10 cellular contexts compared by ENCODE assay signal in genomic region chr20:59752704-59753460, GRCh38.
DNase-seq lines count a peak whose midpoint lies in the region; ATAC-seq and TF ChIP-seq lines count a peak whose summit lies in the region.
"Had no signal": no experiment of that assay in that cellular context is flagged by ENCODE, and none has a peak within 500 bp of the region (broad histone marks: within the 10 kb centered on the region; RNA-seq: fewer than 3 reads in every experiment).

No MANE protein-coding gene starts in this region.

- H3K36me3 ChIP-seq in stomach: no peaks in the 10 kb centered on the region

- no peak overlapping the region for H3K27ac ChIP-seq in stomach
- H3K27ac ChIP-seq: A549 had no signal

- WGBS in stomach, 5 donors: 45 to 64% (median 59%) methylated on average over 19 to 20 of the region's 20 CpGs

- H3K9me3 ChIP-seq in stomach: no peaks in the 10 kb centered on the region
- H3K9me3 ChIP-seq: A549 had no signal

- peaks cover 0 to 69% (median 12%) of the 10 kb centered on the region in 3 donors for H3K27me3 ChIP-seq in stomach

- H3K36me3 Mint-ChIP-seq in T-helper 2 cell treated with Interferon-gamma antibody and Interleukin-4, amounts not matched to agents 5 μg/mL and 100 μg/mL, for 36 hours (ENCODE audit: low read depth): no peaks in the 10 kb centered on the region
- H3K36me3 Mint-ChIP-seq in type B pancreatic cell: no peaks in the 10 kb centered on the region

- peak overlapping the region; percentile 15 for H3K4me3 Mint-ChIP-seq in T-helper 2 cell treated with Interferon-gamma antibody and Interleukin-4, amounts not matched to agents 5 μg/mL and 100 μg/mL, for 36 hours
- H3K4me3 Mint-ChIP-seq in type B pancreatic cell: peak overlapping the region; percentile 30

- intact Hi-C loops in stomach (cut with DNase I; ENCODE audit: low total_unique reads): loop anchor here (10.0 kb wide), 1 partner anchor 178 kb away; no protein-coding TSS in a partner anchor

- ATAC-seq in HG02852 (IDR thresholded peaks at IDR 0.05; ENCODE audit: unreplicated experiment): peak; percentile 45

- H3K4me1 ChIP-seq in stomach: peaks cover 0 to 46% (median 18%) of the 10 kb centered on the region in 4 donors
- H3K4me1 ChIP-seq: A549 had no signal

- H3K27me3 Mint-ChIP-seq in T-helper 2 cell treated with Interferon-gamma antibody and Interleukin-4, amounts not matched to agents 5 μg/mL and 100 μg/mL, for 36 hours (ENCODE audit: low read depth): no peaks in the 10 kb centered on the region
- H3K27me3 Mint-ChIP-seq in type B pancreatic cell: peaks cover 58% of the 10 kb centered on the region

- H3K27ac Mint-ChIP-seq in T-helper 2 cell treated with Interferon-gamma antibody and Interleukin-4, amounts not matched to agents 5 μg/mL and 100 μg/mL, for 36 hours: no peak overlapping the region
- no peak overlapping the region for H3K27ac Mint-ChIP-seq in type B pancreatic cell

- TF ChIP-seq CTCF in type B pancreatic cell (conservative IDR thresholded peaks at IDR 0.05): no peak
- TF ChIP-seq CTCF in stomach (IDR thresholded peaks at IDR 0.05): no peak

- TF ChIP-seq POLR2A in stomach (IDR thresholded peaks at IDR 0.05): no peak

- no peak overlapping the region for H3K4me3 ChIP-seq in stomach
- H3K4me3 ChIP-seq: A549 had no signal

- no peak for DNase-seq in T-helper 2 cell treated with Interferon-gamma antibody and Interleukin-4, amounts not matched to agents 5 μg/mL and 100 μg/mL, for 36 hours (ENCODE audit: low spot score)
- DNase-seq in T-helper 2 cell (no peak), RPMI7951 (ENCODE audit: low read depth) (peak; percentile 24), type B pancreatic cell (ENCODE audit: extremely low spot score, unreplicated experiment) (no peak), stomach (no peak)
- DNase-seq in activated CD8-positive, alpha-beta memory T cell treated with anti-CD3 and anti-CD28 coated beads for 24 hours: no peak
- no peak for DNase-seq in stimulated activated naive CD4-positive, alpha-beta T cell treated with Interleukin-2 at 50 U/mL for 16 hours (lab: John Stamatoyannopoulos, UW)
- DNase-seq: activated naive CD4-positive, alpha-beta T cell treated with Interleukin-2 at 50 U/mL for 16 hours had no signal

- no peak for TF ChIP-seq EP300 in stomach (IDR thresholded peaks at IDR 0.05)

- peaks cover 2% of the 10 kb centered on the region for H3K4me1 Mint-ChIP-seq in T-helper 2 cell treated with Interferon-gamma antibody and Interleukin-4, amounts not matched to agents 5 μg/mL and 100 μg/mL, for 36 hours (ENCODE audit: low read depth)
- peaks cover 4% of the 10 kb centered on the region for H3K4me1 Mint-ChIP-seq in type B pancreatic cell (ENCODE audit: unreplicated experiment)

- no peaks in the 10 kb centered on the region for H3K9me3 Mint-ChIP-seq in T-helper 2 cell treated with Interferon-gamma antibody and Interleukin-4, amounts not matched to agents 5 μg/mL and 100 μg/mL, for 36 hours
- H3K9me3 Mint-ChIP-seq in type B pancreatic cell: no peaks in the 10 kb centered on the region
